9 cellular contexts compared by ENCODE assay signal in the genomic region with DNA sequence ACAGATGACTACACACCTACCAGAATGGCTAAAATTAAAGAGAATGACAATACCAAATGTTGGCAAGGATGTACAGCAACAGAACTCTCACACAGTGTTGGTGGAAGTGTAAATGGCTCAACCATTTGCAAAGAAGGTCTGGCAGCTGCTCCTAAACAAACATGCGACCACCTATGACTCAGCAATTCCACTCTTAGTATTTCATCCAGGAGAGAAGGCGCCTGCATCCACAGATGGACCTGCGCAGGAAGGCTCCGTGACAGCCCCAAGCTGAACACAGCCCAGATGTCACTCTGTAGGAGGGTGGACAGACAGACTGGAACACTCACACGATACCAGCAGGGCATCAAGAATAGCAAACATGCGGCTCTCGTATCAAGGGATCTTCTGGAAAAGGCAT. TPM values are rescaled to one million over a fixed set of nuclear protein-coding genes. Genes with fewer than 3 reads are reported as not detected.
A peak's percentile ranks its signal among the peaks of the same experiment; 100 is the strongest.
DNase-seq lines count a peak whose midpoint lies in the region; ATAC-seq lines count a peak whose summit lies in the region.
"Had no signal": no experiment of that assay in that cellular context is flagged by ENCODE, and none has a peak within 500 bp of the region (broad histone marks: within the 10 kb centered on the region; RNA-seq: fewer than 3 reads in every experiment).

No MANE protein-coding gene starts in this region.

- peaks cover 35% of the 10 kb centered on the region for H3K36me3 ChIP-seq in iPS-20b (ENCODE audit: insufficient read depth, low read depth, low read length)

- no peak overlapping the region for H3K4me3 ChIP-seq in iPS-20b (ENCODE audit: low read length)

- POLR2A ChIA-PET in activated CD4-positive, alpha-beta memory T cell treated with anti-CD3 and anti-CD28 coated beads, Interleukin-2, amount 10 ng/mL, durations not matched to agents 7 days and 5 days (lab: Charles Lee), result interaction anchor here (1.2 kb wide), 1 partner anchor 1005 kb away, joined by 3 read pairs; no protein-coding TSS in a partner anchor

- H3K4me3 Mint-ChIP-seq in stimulated activated naive CD8-positive, alpha-beta T cell treated with anti-CD3 and anti-CD28 coated beads, Interleukin-15, Interleukin-2, amounts not matched to agents 100 ng/mL and 50 ng/mL, for 24 hours, result peak overlapping the region; percentile 22
- no peak overlapping the region for H3K4me3 Mint-ChIP-seq in activated CD4-positive, alpha-beta memory T cell treated with anti-CD3 and anti-CD28 coated beads, Interleukin-2, amount 10 ng/mL, durations not matched to agents 7 days and 5 days

- H3K4me1 ChIP-seq in iPS-20b (ENCODE audit: insufficient read depth, low read length), result peaks cover 15% of the 10 kb centered on the region

- no peaks in the 10 kb centered on the region for H3K9me3 Mint-ChIP-seq in stimulated activated naive CD8-positive, alpha-beta T cell treated with anti-CD3 and anti-CD28 coated beads, Interleukin-15, Interleukin-2, amounts not matched to agents 100 ng/mL and 50 ng/mL, for 24 hours
- H3K9me3 Mint-ChIP-seq in activated CD4-positive, alpha-beta memory T cell treated with anti-CD3 and anti-CD28 coated beads, Interleukin-2, amount 10 ng/mL, durations not matched to agents 7 days and 5 days, result no peaks in the 10 kb centered on the region

- H3K36me3 Mint-ChIP-seq in stimulated activated naive CD8-positive, alpha-beta T cell treated with anti-CD3 and anti-CD28 coated beads, Interleukin-15, Interleukin-2, amounts not matched to agents 100 ng/mL and 50 ng/mL, for 24 hours (ENCODE audit: low read depth), result peaks cover 23% of the 10 kb centered on the region
- peaks cover 44% of the 10 kb centered on the region for H3K36me3 Mint-ChIP-seq in activated CD4-positive, alpha-beta memory T cell treated with anti-CD3 and anti-CD28 coated beads, Interleukin-2, amount 10 ng/mL, durations not matched to agents 7 days and 5 days (ENCODE audit: low read depth)

- no peaks in the 10 kb centered on the region for H3K9me3 ChIP-seq in iPS-20b (ENCODE audit: insufficient read depth, low read depth, low read length)

- H3K9ac ChIP-seq in iPS-20b (ENCODE audit: low read depth, low read length), result peak overlapping the region; percentile 0

- H3K27ac ChIP-seq in iPS-20b (ENCODE audit: low read length), result peak overlapping the region; percentile 65

- CTCF ChIA-PET in activated CD4-positive, alpha-beta memory T cell treated with anti-CD3 and anti-CD28 coated beads, Interleukin-2, amount 10 ng/mL, durations not matched to agents 7 days and 5 days (lab: Charles Lee), result interaction anchor here (0.6 kb wide), 1 partner anchor 799 kb away, joined by 4 read pairs; no protein-coding TSS in a partner anchor

- H3K27me3 Mint-ChIP-seq in stimulated activated naive CD8-positive, alpha-beta T cell treated with anti-CD3 and anti-CD28 coated beads, Interleukin-15, Interleukin-2, amounts not matched to agents 100 ng/mL and 50 ng/mL, for 24 hours, result no peaks in the 10 kb centered on the region
- no peaks in the 10 kb centered on the region for H3K27me3 Mint-ChIP-seq in activated CD4-positive, alpha-beta memory T cell treated with anti-CD3 and anti-CD28 coated beads, Interleukin-2, amount 10 ng/mL, durations not matched to agents 7 days and 5 days

- no peaks in the 10 kb centered on the region for H3K27me3 ChIP-seq in iPS-20b (ENCODE audit: insufficient read depth, low read length)

- peak overlapping the region; percentile 90 for H3K27ac Mint-ChIP-seq in stimulated activated naive CD8-positive, alpha-beta T cell treated with anti-CD3 and anti-CD28 coated beads, Interleukin-15, Interleukin-2, amounts not matched to agents 100 ng/mL and 50 ng/mL, for 24 hours
- peak overlapping the region; percentile 38 for H3K27ac Mint-ChIP-seq in activated CD4-positive, alpha-beta memory T cell treated with anti-CD3 and anti-CD28 coated beads, Interleukin-2, amount 10 ng/mL, durations not matched to agents 7 days and 5 days

- peaks cover 78% of the 10 kb centered on the region for H3K4me1 Mint-ChIP-seq in stimulated activated naive CD8-positive, alpha-beta T cell treated with anti-CD3 and anti-CD28 coated beads, Interleukin-15, Interleukin-2, amounts not matched to agents 100 ng/mL and 50 ng/mL, for 24 hours (ENCODE audit: low read depth)
- peaks cover 74% of the 10 kb centered on the region for H3K4me1 Mint-ChIP-seq in activated CD4-positive, alpha-beta memory T cell treated with anti-CD3 and anti-CD28 coated beads, Interleukin-2, amount 10 ng/mL, durations not matched to agents 7 days and 5 days

- ATAC-seq in stimulated activated naive CD8-positive, alpha-beta T cell treated with anti-CD3 and anti-CD28 coated beads, Interleukin-15, Interleukin-2, amounts not matched to agents 100 U/mL and 50 U/mL, for 24 hours, result no peak
- ATAC-seq in HG02852 (IDR thresholded peaks at IDR 0.05; ENCODE audit: unreplicated experiment) (no peak), GM18873 (IDR thresholded peaks at IDR 0.05; ENCODE audit: low FRiP score, unreplicated experiment) (no peak), HG03457 (IDR thresholded peaks at IDR 0.05; ENCODE audit: unreplicated experiment) (no peak)
- ATAC-seq: esophagus mucosa had no signal

- no peak for DNase-seq in stimulated activated naive CD8-positive, alpha-beta T cell treated with anti-CD3 and anti-CD28 coated beads, Interleukin-15, Interleukin-2, amounts not matched to agents 100 U/mL and 50 U/mL, for 24 hours
- DNase-seq in activated CD4-positive, alpha-beta memory T cell treated with anti-CD3 and anti-CD28 coated beads, Interleukin-2, amount 10 ng/mL, durations not matched to agents 7 days and 5 days, result no peak
- no peak for DNase-seq in NCI-H1417 treated with DMSO at 0.1 percent for 48 hours (lab: John Stamatoyannopoulos, UW)

RNA-seq across cellular contexts. Expression of a gene that starts 6.7 kb away (rescaled TPM):
- 10 to 100 TPM; 80.3 to 82.6 TPM for total RNA-seq in activated CD4-positive, alpha-beta memory T cell treated with anti-CD3 and anti-CD28 coated beads, Interleukin-2, amount 10 ng/mL, durations not matched to agents 7 days and 5 days

RNA-seq across cellular contexts. Expression of a gene that starts 48.9 kb away (rescaled TPM):
- 10 to 100 TPM; 86.5 to 89.0 TPM for total RNA-seq in activated CD4-positive, alpha-beta memory T cell treated with anti-CD3 and anti-CD28 coated beads, Interleukin-2, amount 10 ng/mL, durations not matched to agents 7 days and 5 days

RNA-seq across cellular contexts. Expression of a gene that starts 53.9 kb away (rescaled TPM):
- 100 to 1,000 TPM; 631 to 642 TPM for total RNA-seq in activated CD4-positive, alpha-beta memory T cell treated with anti-CD3 and anti-CD28 coated beads, Interleukin-2, amount 10 ng/mL, durations not matched to agents 7 days and 5 days
